In genomic region chr14:79861111-79861510, GRCh38 we compare ENCODE assay signal across 22 cellular contexts.
DNase-seq lines count a peak whose midpoint lies in the region; ATAC-seq and TF ChIP-seq lines count a peak whose summit lies in the region.
"Had no signal": no experiment of that assay in that cellular context is flagged by ENCODE, and none has a peak within 500 bp of the region (broad histone marks: within the 10 kb centered on the region; RNA-seq: fewer than 3 reads in every experiment).

No MANE protein-coding gene starts in this region.

- H3K79me2 ChIP-seq in Karpas-422 (ENCODE audit: low read length): no peaks in the 10 kb centered on the region
- H3K79me2 ChIP-seq: parathyroid adenoma had no signal

- H3K36me3 ChIP-seq in Karpas-422 (ENCODE audit: insufficient read depth, low read length) (no peaks in the 10 kb centered on the region), kidney epithelial cell (ENCODE audit: control insufficient read depth, insufficient read depth, low read length) (no peaks in the 10 kb centered on the region)
- H3K36me3 ChIP-seq: BLaER1, uterus had no signal

- DNase-seq in DMS 273 (lab: John Stamatoyannopoulos, UW; ENCODE audit: unreplicated experiment) (peak; percentile 13), DMS 273 treated with DMSO at 0.1 percent for 48 hours (lab: John Stamatoyannopoulos, UW) (no peak), Karpas-422 (peak; percentile 69), choroid plexus epithelial cell (ENCODE audit: low read depth) (no peak), kidney epithelial cell (ENCODE audit: low read depth) (no peak), NCI-H446 (lab: John Stamatoyannopoulos, UW) (no peak), putamen (ENCODE audit: low spot score) (no peak)
- DNase-seq: 8988T; activated CD4-positive, alpha-beta T cell treated with anti-CD3 and anti-CD28 coated beads for 48 hours; body of pancreas; Calu3; GDM1; natural killer cell; NCI-H1048; NCI-H2081; NCI-H446 treated with DMSO at 0.1 percent for 48 hours; sigmoid colon; uterus had no signal

- no peaks in the 10 kb centered on the region for H3K9me2 ChIP-seq in Karpas-422 (replicated peaks; ENCODE audit: insufficient read depth, low read length)

- H3K4me3 ChIP-seq in Karpas-422 (ENCODE audit: low read length) (no peak overlapping the region), choroid plexus epithelial cell (ENCODE audit: low read depth, low read length) (no peak overlapping the region), kidney epithelial cell (ENCODE audit: low read depth, low read length) (no peak overlapping the region)
- H3K4me3 ChIP-seq: BLaER1, body of pancreas, coronary artery, sigmoid colon, uterus had no signal

- H3K4me1 ChIP-seq in Karpas-422 (ENCODE audit: low read length): no peaks in the 10 kb centered on the region
- H3K4me1 ChIP-seq: BLaER1, body of pancreas, parathyroid adenoma, sigmoid colon, uterus had no signal

- no peak overlapping the region for H3K9ac ChIP-seq in Karpas-422 (ENCODE audit: low read length)
- H3K9ac ChIP-seq: BLaER1, parathyroid adenoma had no signal

- H4K20me1 ChIP-seq in Karpas-422 (ENCODE audit: insufficient read depth, low read depth, low read length): no peaks in the 10 kb centered on the region
- H4K20me1 ChIP-seq: BLaER1 had no signal

- H3K27ac ChIP-seq in Karpas-422 (ENCODE audit: low read length): no peak overlapping the region
- H3K27ac ChIP-seq: BLaER1, body of pancreas, coronary artery, parathyroid adenoma, sigmoid colon, uterus had no signal

- H3K27me3 ChIP-seq in Karpas-422 (ENCODE audit: low read length) (no peaks in the 10 kb centered on the region), kidney epithelial cell (ENCODE audit: control insufficient read depth, insufficient read depth, low read length) (no peaks in the 10 kb centered on the region)
- H3K27me3 ChIP-seq: BLaER1, body of pancreas, sigmoid colon, uterus had no signal

- H3K9me3 ChIP-seq in Karpas-422 (ENCODE audit: low read length): no peaks in the 10 kb centered on the region
- H3K9me3 ChIP-seq: body of pancreas, uterus had no signal

- no peak overlapping the region for H2AFZ ChIP-seq in Karpas-422 (ENCODE audit: low read length)
- H2AFZ ChIP-seq: parathyroid adenoma had no signal

- no peak for ATAC-seq in esophagus mucosa
- ATAC-seq: body of pancreas, natural killer cell had no signal

- peak; percentile 13 for TF ChIP-seq CTCF in choroid plexus epithelial cell (conservative IDR thresholded peaks at IDR 0.05; ENCODE audit: low read depth, low read length)
- TF ChIP-seq CTCF in kidney epithelial cell (IDR thresholded peaks at IDR 0.05; ENCODE audit: insufficient read depth, low read length, poor library complexity, severe bottlenecking): peak; percentile 4

- no peak overlapping the region for H3K4me2 ChIP-seq in Karpas-422 (ENCODE audit: low read depth, low read length, poor library complexity, severe bottlenecking)
- H3K4me2 ChIP-seq: BLaER1 had no signal

Comparison
In these comparisons a context has a peak if more than half of its experiments do, and no peak if none do; other contexts are left out.
1. DNase-seq: peak in DMS 273 (single experiment) and Karpas-422 (single experiment); none in DMS 273 treated with DMSO at 0.1 percent for 48 hours (single experiment), choroid plexus epithelial cell (single experiment), kidney epithelial cell (single experiment), NCI-H446 (0 of 2) and putamen (single experiment).